Comparison of ENCODE assay signal across 1 cellular context in genomic region chr1:27727126-27727525, GRCh38.
TF ChIP-seq lines count a peak whose summit lies in the region.

No MANE protein-coding gene starts in this region.

TF ChIP-seq in GM12878, 131 proteins besides CTCF, POLR2A, EP300 and RAD21:
- TF ChIP-seq BHLHE40 (IDR thresholded peaks at IDR 0.05; ENCODE audit: borderline replicate concordance in 1 of 2, low read depth in 2 of 2, low read length in 1 of 2) = no peak
- no peak for TF ChIP-seq ATF7 (IDR thresholded peaks at IDR 0.05; ENCODE audit: low read depth)
